ENCODE assay signal across 20 cellular contexts in genomic region chr7:4091767-4092166, GRCh38.
"Had no signal": no experiment of that assay in that cellular context is flagged by ENCODE, and none has a peak within 500 bp of the region (broad histone marks: within the 10 kb centered on the region; RNA-seq: fewer than 3 reads in every experiment).

No MANE protein-coding gene starts in this region.

- DNase-seq: activated CD4-positive, alpha-beta T cell treated with anti-CD3 and anti-CD28 coated beads, Interleukin-2, amount 50 U/mL, for 1 hour; activated CD4-positive, CD25-positive, alpha-beta regulatory T cell treated with anti-CD3 and anti-CD28 coated beads, Interleukin-2, amount 50 U/mL, for 72 hours; activated CD8-positive, alpha-beta T cell treated with anti-CD3 and anti-CD28 coated beads, Interleukin-2, amount 10 ng/mL, durations not matched to agents 7 days and 5 days; activated gamma-delta T cell treated with Interleukin-2 at 50 U/mL for 16 hours; aorta; central memory CD4-positive, alpha-beta T cell; dermis blood vessel endothelial cell; effector memory CD4-positive, alpha-beta T cell; esophagus squamous epithelium; kidney glomerular epithelial cell; left ventricle myocardium superior; pancreas; psoas muscle; stimulated activated CD4-positive, alpha-beta T cell treated with anti-CD3 and anti-CD28 coated beads, Interleukin-4, amount 100 ng/mL, for 24 hours; stimulated activated naive CD4-positive, alpha-beta T cell treated with Interleukin-2 at 50 U/mL for 16 hours; T-cell; WERI-Rb-1 had no signal

- H3K27me3 ChIP-seq: neutrophil, pancreas, right atrium auricular region had no signal

- ATAC-seq: activated CD8-positive, alpha-beta T cell treated with anti-CD3 and anti-CD28 coated beads, Interleukin-2, amount 10 ng/mL, durations not matched to agents 7 days and 5 days; left ventricle myocardium superior; pancreas; psoas muscle; T-cell had no signal

- H3K27ac ChIP-seq: neutrophil, pancreas, psoas muscle, right atrium auricular region, thoracic aorta, WERI-Rb-1 had no signal

- H3K36me3 ChIP-seq: esophagus squamous epithelium, neutrophil, pancreas, right atrium auricular region, WERI-Rb-1 had no signal

- H3K4me1 ChIP-seq: pancreas, psoas muscle, right atrium auricular region had no signal

- H3K4me3 ChIP-seq: esophagus squamous epithelium, pancreas, psoas muscle, right atrium auricular region, thoracic aorta had no signal

- H3K9me3 ChIP-seq: neutrophil, pancreas, thoracic aorta had no signal
